In the genomic region with DNA sequence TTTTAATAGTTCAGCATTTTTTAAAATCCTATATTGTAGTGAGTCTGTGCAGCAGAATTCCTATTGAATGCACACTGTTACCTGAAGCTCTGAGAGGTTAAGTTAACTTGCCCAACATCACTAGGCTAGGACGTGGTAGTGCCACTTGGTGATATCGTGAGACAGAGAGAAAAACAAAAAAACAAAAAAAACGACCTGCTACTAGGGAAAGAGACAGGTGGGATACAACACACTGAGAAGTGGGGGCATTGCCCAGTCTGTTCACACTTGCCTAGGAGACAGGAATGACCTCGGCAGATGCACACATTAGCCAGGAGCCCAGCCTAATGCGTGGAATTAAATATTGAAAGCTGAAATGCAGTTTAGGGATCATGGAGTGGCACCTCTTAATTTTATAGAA, we compare ENCODE assay signal across 15 cellular contexts.
DNase-seq lines count a peak whose midpoint lies in the region; ATAC-seq, FAIRE-seq and TF ChIP-seq lines count a peak whose summit lies in the region.
"Had no signal": no experiment of that assay in that cellular context is flagged by ENCODE, and none has a peak within 500 bp of the region (broad histone marks: within the 10 kb centered on the region; RNA-seq: fewer than 3 reads in every experiment).

No MANE protein-coding gene starts in this region.

- no peak overlapping the region for H3K18ac ChIP-seq in neuronal stem cell (ENCODE audit: low read length)

- no peaks in the 10 kb centered on the region for H3K79me1 ChIP-seq in neuronal stem cell (ENCODE audit: low read depth, low read length)

- no peak overlapping the region for H3K27ac ChIP-seq in CD4-positive, alpha-beta memory T cell (ENCODE audit: low read depth, low read length)
- H3K27ac ChIP-seq in PC-3 (ENCODE audit: low read length) = no peak overlapping the region
- no peak overlapping the region for H3K27ac ChIP-seq in neuronal stem cell (replicated peaks; ENCODE audit: low read length)
- H3K27ac ChIP-seq: thoracic aorta had no signal

- H3K4me1 ChIP-seq in CD4-positive, alpha-beta memory T cell (ENCODE audit: insufficient read depth, low read length) = peaks cover 80% of the 10 kb centered on the region
- H3K4me1 ChIP-seq in PC-3 (ENCODE audit: insufficient read depth, low read length) = no peaks in the 10 kb centered on the region
- no peaks in the 10 kb centered on the region for H3K4me1 ChIP-seq in HAP-1
- H3K4me1 ChIP-seq in neuronal stem cell (ENCODE audit: control insufficient read depth in 2 of 2, insufficient read depth in 1 of 2, low read depth in 1 of 2, low read length in 2 of 2) = peaks cover 8 to 14% of the 10 kb centered on the region in 2 donors

- no peaks in the 10 kb centered on the region for H3K27me3 ChIP-seq in CD4-positive, alpha-beta memory T cell (ENCODE audit: insufficient read depth, low read length)
- H3K27me3 ChIP-seq in PC-3 (ENCODE audit: low read length) = 0 out of 2 replicates have a peak, but pooled peaks cover 7% of the 10 kb centered on the region
- no peaks in the 10 kb centered on the region for H3K27me3 ChIP-seq in HAP-1 (ENCODE audit: low read depth)
- peaks cover 0 to 16% (median 0%) of the 10 kb centered on the region in 3 experiments for H3K27me3 ChIP-seq in neuronal stem cell (ENCODE audit: control insufficient read depth in 3 of 3, insufficient read depth in 3 of 3, low read depth in 1 of 3, low read length in 3 of 3)

- no peaks in the 10 kb centered on the region for H3K9me2 ChIP-seq in PC-3 (replicated peaks; ENCODE audit: low read length)

- peak overlapping the region; percentile 37 to 99 (median 85) for H3K27ac Mint-ChIP-seq in CD4-positive, alpha-beta memory T cell
- H3K27ac Mint-ChIP-seq in activated naive CD8-positive, alpha-beta T cell treated with anti-CD3 and anti-CD28 coated beads, Interleukin-2, amount 50 U/mL, for 24 hours = peak overlapping the region; percentile 99
- H3K27ac Mint-ChIP-seq: progenitor cell of endocrine pancreas had no signal

- peak in 4 of 5 donors; percentile 42 to 50 (median 44) for DNase-seq in CD4-positive, alpha-beta memory T cell
- no peak for DNase-seq in GM12891 (ENCODE audit: insufficient read length, low spot score)
- DNase-seq in PC-3 = peak; percentile 1
- DNase-seq in activated naive CD8-positive, alpha-beta T cell treated with anti-CD3 and anti-CD28 coated beads, Interleukin-2, amount 50 U/mL, for 24 hours = no peak
- no peak for DNase-seq in HAP-1 (ENCODE audit: low spot score in 2 of 2)
- DNase-seq in cerebellar nuclear complex (lab: John Stamatoyannopoulos, UW) = no peak
- no peak for DNase-seq in neuronal stem cell (ENCODE audit: low spot score)
- no peak for DNase-seq in GM03348 (ENCODE audit: low spot score)
- DNase-seq: aorta; DMS79 treated with DMSO at 0.1 percent for 48 hours; effector CD4-positive, alpha-beta T cell; NCI-H1105 had no signal

- no peak overlapping the region for H4K8ac ChIP-seq in neuronal stem cell (ENCODE audit: low read depth, low read length)

- no peak for ATAC-seq in PC-3
- ATAC-seq in activated naive CD8-positive, alpha-beta T cell treated with anti-CD3 and anti-CD28 coated beads, Interleukin-2, amount 50 U/mL, for 24 hours = no peak

- no peaks in the 10 kb centered on the region for H3F3A ChIP-seq in PC-3 (ENCODE audit: low read length, unreplicated experiment)

- in situ Hi-C loops in HAP-1 (cut with MboI; ENCODE audit: low sequenced_read_pairs) = no loop called here

- H3K27me3 Mint-ChIP-seq in CD4-positive, alpha-beta memory T cell = no peaks in the 10 kb centered on the region
- H3K27me3 Mint-ChIP-seq in activated naive CD8-positive, alpha-beta T cell treated with anti-CD3 and anti-CD28 coated beads, Interleukin-2, amount 50 U/mL, for 24 hours = no peaks in the 10 kb centered on the region

- H3K4me2 ChIP-seq in PC-3 (ENCODE audit: low read length) (no peak overlapping the region), neuronal stem cell (ENCODE audit: insufficient read depth, low read length, poor library complexity, severe bottlenecking) (no peak overlapping the region)

- no peak overlapping the region for H3K4ac ChIP-seq in neuronal stem cell (ENCODE audit: low read length)

- no peak overlapping the region for H2BK12ac ChIP-seq in neuronal stem cell (ENCODE audit: low read length)

- H2BK15ac ChIP-seq in neuronal stem cell (ENCODE audit: low read length) = no peak overlapping the region

- intact Hi-C loops in CD4-positive, alpha-beta memory T cell (cut with micrococcal nuclease) = loop anchor here (1.0 to 5.0 kb wide), 8 partner anchors 21 to 149 kb away; partner anchors contain the start of gene CCND2
- intact Hi-C loops in PC-3 (cut with micrococcal nuclease) = no loop called here

- WGBS in neuronal stem cell (ENCODE audit: extremely low coverage in 2 of 2, insufficient read length in 2 of 2, insufficient replicate concordance in 1 of 2), 2 donors = no CpG with 5 or more reads among the region's 5 CpGs

- H3K23ac ChIP-seq in neuronal stem cell (ENCODE audit: low read depth, low read length, poor library complexity) = no peak overlapping the region

- H2AFZ ChIP-seq in PC-3 (ENCODE audit: low read length) = no peak overlapping the region
- no peak overlapping the region for H2AFZ ChIP-seq in neuronal stem cell (ENCODE audit: low read length)

- TF ChIP-seq POLR2A in GM12891 (IDR thresholded peaks at IDR 0.05; ENCODE audit: low read depth, low read length) = no peak

- no peak overlapping the region for H3K4me3 ChIP-seq in CD4-positive, alpha-beta memory T cell (ENCODE audit: low read length in 2 of 2)
- no peak overlapping the region for H3K4me3 ChIP-seq in PC-3 (ENCODE audit: low read length)
- no peak overlapping the region for H3K4me3 ChIP-seq in HAP-1
- H3K4me3 ChIP-seq in neuronal stem cell (ENCODE audit: low read length in 2 of 2) = no peak overlapping the region
- H3K4me3 ChIP-seq: lung had no signal

- H4K91ac ChIP-seq in neuronal stem cell (ENCODE audit: low read depth, low read length, poor library complexity) = no peak overlapping the region

- H4K20me1 ChIP-seq in PC-3 (ENCODE audit: low read length) = no peaks in the 10 kb centered on the region

- H2AK5ac ChIP-seq in neuronal stem cell (ENCODE audit: low read depth, low read length) = no peak overlapping the region

- peak; percentile 23; the same call in 1 of the 2 replicates for TF ChIP-seq CTCF in PC-3 (conservative IDR thresholded peaks at IDR 0.05; ENCODE audit: low read depth, low read length)

- peak; percentile 78 for FAIRE-seq in GM12891 (lab: Jason Lieb, UNC)

- H3K9ac ChIP-seq in PC-3 (ENCODE audit: low read length) (no peak overlapping the region), neuronal stem cell (ENCODE audit: low read depth, low read length, poor library complexity) (no peak overlapping the region)

- no peak overlapping the region for H2BK120ac ChIP-seq in neuronal stem cell (ENCODE audit: low read depth, low read length)

- peak overlapping the region in 6 of 8 donors; percentile 25 to 68 (median 44) for H3K4me3 Mint-ChIP-seq in CD4-positive, alpha-beta memory T cell
- peak overlapping the region; percentile 37 for H3K4me3 Mint-ChIP-seq in activated naive CD8-positive, alpha-beta T cell treated with anti-CD3 and anti-CD28 coated beads, Interleukin-2, amount 50 U/mL, for 24 hours

- peaks cover 0 to 5% of the 10 kb centered on the region in 2 donors for H3K36me3 Mint-ChIP-seq in CD4-positive, alpha-beta memory T cell
- peaks cover 2% of the 10 kb centered on the region for H3K36me3 Mint-ChIP-seq in activated naive CD8-positive, alpha-beta T cell treated with anti-CD3 and anti-CD28 coated beads, Interleukin-2, amount 50 U/mL, for 24 hours (ENCODE audit: low read depth)

- H3K9me3 ChIP-seq in CD4-positive, alpha-beta memory T cell (ENCODE audit: control insufficient read depth in 1 of 2, low read length in 2 of 2) = no peaks in the 10 kb centered on the region
- H3K9me3 ChIP-seq in PC-3 (ENCODE audit: low read length) (no peaks in the 10 kb centered on the region), HAP-1 (no peaks in the 10 kb centered on the region), neuronal stem cell (replicated peaks in 1 of 2; ENCODE audit: control insufficient read depth in 2 of 2, insufficient read depth in 1 of 2, low read depth in 1 of 2, low read length in 2 of 2) (peaks cover 2 to 6% of the 10 kb centered on the region in 2 donors)
- H3K9me3 ChIP-seq: thoracic aorta had no signal

- CTCF ChIA-PET in CD4-positive, alpha-beta memory T cell (lab: Charles Lee; ENCODE audit: partially characterized antibody) = interaction anchor here (0.7 to 9.3 kb wide), 14 partner anchors 10 to 258 kb away, joined by 3 to 111 read pairs (median 8); partner anchors contain the start of gene CCND2
- CTCF ChIA-PET in PC-3 (lab: Charles Lee) = no interaction called here

- POLR2A ChIA-PET in CD4-positive, alpha-beta memory T cell (lab: Charles Lee; ENCODE audit: partially characterized antibody) = interaction anchor here (1.6 to 10.6 kb wide), 6 partner anchors 9 to 130 kb away, joined by 8 to 253 read pairs (median 10); partner anchors contain the start of gene CCND2
- POLR2A ChIA-PET in PC-3 (lab: Charles Lee; ENCODE audit: unreplicated experiment) = no interaction called here

- no peaks in the 10 kb centered on the region for H3K9me3 Mint-ChIP-seq in CD4-positive, alpha-beta memory T cell
- no peaks in the 10 kb centered on the region for H3K9me3 Mint-ChIP-seq in activated naive CD8-positive, alpha-beta T cell treated with anti-CD3 and anti-CD28 coated beads, Interleukin-2, amount 50 U/mL, for 24 hours

- H3K4me1 Mint-ChIP-seq in CD4-positive, alpha-beta memory T cell = peaks cover 50 to 95% (median 72%) of the 10 kb centered on the region in 4 donors
- peaks cover 100% of the 10 kb centered on the region for H3K4me1 Mint-ChIP-seq in activated naive CD8-positive, alpha-beta T cell treated with anti-CD3 and anti-CD28 coated beads, Interleukin-2, amount 50 U/mL, for 24 hours

- H3K36me3 ChIP-seq in CD4-positive, alpha-beta memory T cell (ENCODE audit: insufficient read depth, low read length) = no peaks in the 10 kb centered on the region
- H3K36me3 ChIP-seq in PC-3 (ENCODE audit: low read depth, low read length) (no peaks in the 10 kb centered on the region), HAP-1 (replicated peaks) (no peaks in the 10 kb centered on the region), neuronal stem cell (replicated peaks in 1 of 2; ENCODE audit: control insufficient read depth in 2 of 2, insufficient read depth in 2 of 2, low read length in 2 of 2) (no peaks in the 10 kb centered on the region)
- H3K36me3 ChIP-seq: thoracic aorta had no signal

- H2BK5ac ChIP-seq in neuronal stem cell (ENCODE audit: low read length) = no peak overlapping the region

- no peak overlapping the region for H3K14ac ChIP-seq in neuronal stem cell (ENCODE audit: low read length)

- H3K79me2 ChIP-seq in PC-3 (ENCODE audit: low read length) = no peaks in the 10 kb centered on the region

- BruUV-seq in PC-3 (replicated peaks; lab: Mats Ljungman, UMichigan) = no TSS peak

TF ChIP-seq in GM12891, 5 proteins besides CTCF, POLR2A, EP300 and RAD21:
- TF ChIP-seq SPI1 (IDR thresholded peaks at IDR 0.05; ENCODE audit: low read depth, low read length) = no peak
- TF ChIP-seq POU2F2 (IDR thresholded peaks at IDR 0.05; ENCODE audit: low read depth, low read length) = no peak
- TF ChIP-seq POLR2AphosphoS5 (IDR thresholded peaks at IDR 0.05; ENCODE audit: low read depth, low read length) = no peak
- TF ChIP-seq PAX5 (IDR thresholded peaks at IDR 0.05; ENCODE audit: insufficient read depth, low read length, severe bottlenecking) = no peak

Comparison
In these comparisons a context has a peak if more than half of its experiments do, and no peak if none do; other contexts are left out.
1. DNase-seq: peak in CD4-positive, alpha-beta memory T cell (4 of 5) and PC-3 (single experiment); none in GM12891 (single experiment), activated naive CD8-positive, alpha-beta T cell treated with anti-CD3 and anti-CD28 coated beads, Interleukin-2, amount 50 U/mL, for 24 hours (single experiment), HAP-1 (0 of 2), cerebellar nuclear complex (0 of 2), neuronal stem cell (single experiment) and GM03348 (single experiment).